In the genomic region with DNA sequence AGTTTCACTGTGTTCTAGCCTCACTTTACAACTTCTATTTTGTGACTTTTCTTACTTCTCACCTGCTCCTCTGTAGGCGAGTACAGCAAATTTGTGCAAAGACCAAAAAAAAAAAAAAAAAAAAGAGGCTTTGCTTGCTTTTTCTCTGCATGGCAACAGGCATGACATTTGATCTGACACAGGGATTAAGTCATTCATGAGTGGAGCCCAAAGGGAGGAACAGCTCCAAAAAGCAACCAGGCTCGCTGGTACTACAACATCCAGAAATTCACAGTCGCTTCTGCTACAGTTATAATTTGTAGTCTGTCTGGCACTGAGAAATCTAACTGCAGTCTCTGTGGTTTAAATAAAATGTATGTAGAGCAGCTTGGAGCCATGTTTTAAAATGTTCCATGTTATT, we compare ENCODE assay signal across 1 cellular context.
TF ChIP-seq lines count a peak whose summit lies in the region.

No MANE protein-coding gene starts in this region.

TF ChIP-seq in SK-N-SH, 30 proteins besides CTCF, POLR2A, EP300 and RAD21 (continued from another document):
- TF ChIP-seq, protein P1, sequence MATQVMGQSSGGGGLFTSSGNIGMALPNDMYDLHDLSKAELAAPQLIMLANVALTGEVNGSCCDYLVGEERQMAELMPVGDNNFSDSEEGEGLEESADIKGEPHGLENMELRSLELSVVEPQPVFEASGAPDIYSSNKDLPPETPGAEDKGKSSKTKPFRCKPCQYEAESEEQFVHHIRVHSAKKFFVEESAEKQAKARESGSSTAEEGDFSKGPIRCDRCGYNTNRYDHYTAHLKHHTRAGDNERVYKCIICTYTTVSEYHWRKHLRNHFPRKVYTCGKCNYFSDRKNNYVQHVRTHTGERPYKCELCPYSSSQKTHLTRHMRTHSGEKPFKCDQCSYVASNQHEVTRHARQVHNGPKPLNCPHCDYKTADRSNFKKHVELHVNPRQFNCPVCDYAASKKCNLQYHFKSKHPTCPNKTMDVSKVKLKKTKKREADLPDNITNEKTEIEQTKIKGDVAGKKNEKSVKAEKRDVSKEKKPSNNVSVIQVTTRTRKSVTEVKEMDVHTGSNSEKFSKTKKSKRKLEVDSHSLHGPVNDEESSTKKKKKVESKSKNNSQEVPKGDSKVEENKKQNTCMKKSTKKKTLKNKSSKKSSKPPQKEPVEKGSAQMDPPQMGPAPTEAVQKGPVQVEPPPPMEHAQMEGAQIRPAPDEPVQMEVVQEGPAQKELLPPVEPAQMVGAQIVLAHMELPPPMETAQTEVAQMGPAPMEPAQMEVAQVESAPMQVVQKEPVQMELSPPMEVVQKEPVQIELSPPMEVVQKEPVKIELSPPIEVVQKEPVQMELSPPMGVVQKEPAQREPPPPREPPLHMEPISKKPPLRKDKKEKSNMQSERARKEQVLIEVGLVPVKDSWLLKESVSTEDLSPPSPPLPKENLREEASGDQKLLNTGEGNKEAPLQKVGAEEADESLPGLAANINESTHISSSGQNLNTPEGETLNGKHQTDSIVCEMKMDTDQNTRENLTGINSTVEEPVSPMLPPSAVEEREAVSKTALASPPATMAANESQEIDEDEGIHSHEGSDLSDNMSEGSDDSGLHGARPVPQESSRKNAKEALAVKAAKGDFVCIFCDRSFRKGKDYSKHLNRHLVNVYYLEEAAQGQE (IDR thresholded peaks at IDR 0.05; ENCODE audit: low read depth, low read length), result no peak
- TF ChIP-seq GATA2 (CRISPR knock-in tag; IDR thresholded peaks at IDR 0.05) (no peak), NRF1 (IDR thresholded peaks at IDR 0.05; ENCODE audit: low read depth, low read length) (no peak), TAF1 (IDR thresholded peaks at IDR 0.05; ENCODE audit: borderline replicate concordance, low read depth, low read length) (no peak)
